26 cellular contexts compared by ENCODE assay signal in genomic region chr18:72180689-72181088, GRCh38.
DNase-seq lines count a peak whose midpoint lies in the region; ATAC-seq and TF ChIP-seq lines count a peak whose summit lies in the region.
"Had no signal": no experiment of that assay in that cellular context is flagged by ENCODE, and none has a peak within 500 bp of the region (broad histone marks: within the 10 kb centered on the region; RNA-seq: fewer than 3 reads in every experiment).

No MANE protein-coding gene starts in this region.

- intact Hi-C loops in CD8-positive, alpha-beta T cell (cut with DNase I, micrococcal nuclease): no loop called here
- intact Hi-C loops in testis (cut with DNase I; ENCODE audit: low total_unique reads): no loop called here

- H3K4me3 ChIP-seq in CD8-positive, alpha-beta T cell (ENCODE audit: low read depth, low read length): no peak overlapping the region
- no peak overlapping the region for H3K4me3 ChIP-seq in testis
- H3K4me3 ChIP-seq: GM23338, right atrium auricular region, tibial nerve had no signal

- no peaks in the 10 kb centered on the region for H3K4me1 ChIP-seq in CD8-positive, alpha-beta T cell (ENCODE audit: insufficient read depth, low read length)
- H3K4me1 ChIP-seq in testis: no peaks in the 10 kb centered on the region
- H3K4me1 ChIP-seq: right atrium auricular region, tibial nerve had no signal

- no peaks in the 10 kb centered on the region for H3K27me3 Mint-ChIP-seq in stimulated activated memory B cell treated with anti-CD40 and anti-IgM and Interleukin-4, amounts not matched to agents 10 μg/mL and 1 μg/mL and 100 μg/mL, for 72 hours
- no peaks in the 10 kb centered on the region for H3K27me3 Mint-ChIP-seq in CD8-positive, alpha-beta T cell (ENCODE audit: low read depth)
- H3K27me3 Mint-ChIP-seq: activated CD4-positive, alpha-beta T cell treated with anti-CD3 and anti-CD28 coated beads, Interleukin-2, amount 10 ng/mL, durations not matched to agents 7 days and 5 days; CD4-positive, alpha-beta T cell; dendritic cell treated with granulocyte-macrophage colony-stimulating factor and Interleukin-4, amounts not matched to agents 40 ng/mL and 50 ng/mL, for 4 days; naive B cell; stimulated activated naive CD8-positive, alpha-beta T cell treated with anti-CD3 and anti-CD28 coated beads, Interleukin-15, amount 100 ng/mL, for 72 hours had no signal

- H3K27ac ChIP-seq in CD8-positive, alpha-beta T cell (ENCODE audit: low read depth, low read length): no peak overlapping the region
- H3K27ac ChIP-seq in testis: no peak overlapping the region
- H3K27ac ChIP-seq: right atrium auricular region, tibial nerve had no signal

- ATAC-seq in GM19023 (IDR thresholded peaks at IDR 0.05; ENCODE audit: unreplicated experiment) (peak; percentile 4), GM21529 (IDR thresholded peaks at IDR 0.05; ENCODE audit: unreplicated experiment) (peak; percentile 9), HG03175 (IDR thresholded peaks at IDR 0.05; ENCODE audit: unreplicated experiment) (peak; percentile 15)
- no peak for ATAC-seq in stimulated activated memory B cell treated with anti-CD40 and anti-IgM and Interleukin-4, amounts not matched to agents 10 μg/mL and 1 μg/mL and 100 μg/mL, for 72 hours
- ATAC-seq in CD8-positive, alpha-beta T cell: no peak
- ATAC-seq: GM23338, Panc1 had no signal

- CTCF ChIA-PET in CD8-positive, alpha-beta T cell (lab: Charles Lee): no interaction called here

- no peaks in the 10 kb centered on the region for H3K36me3 Mint-ChIP-seq in stimulated activated memory B cell treated with anti-CD40 and anti-IgM and Interleukin-4, amounts not matched to agents 10 μg/mL and 1 μg/mL and 100 μg/mL, for 72 hours
- no peaks in the 10 kb centered on the region for H3K36me3 Mint-ChIP-seq in CD8-positive, alpha-beta T cell
- H3K36me3 Mint-ChIP-seq: activated naive CD4-positive, alpha-beta T cell treated with anti-CD3 and anti-CD28 coated beads, Interleukin-2, amount 50 U/mL, for 72 hours; naive B cell had no signal

- TF ChIP-seq CTCF in CD8-positive, alpha-beta T cell (IDR thresholded peaks at IDR 0.05): no peak
- no peak for TF ChIP-seq CTCF in testis (IDR thresholded peaks at IDR 0.05)

- DNase-seq in CD8-positive, alpha-beta T cell: no peak
- DNase-seq in NCI-H345 (lab: John Stamatoyannopoulos, UW) (no peak), testis (no peak)
- DNase-seq: activated CD4-positive, alpha-beta T cell treated with anti-CD3 and anti-CD28 coated beads, Interleukin-2, amount 10 ng/mL, durations not matched to agents 7 days and 5 days; aorta; CD4-positive, alpha-beta T cell; GDM1; mesendoderm; NCI-H1105 treated with DMSO at 0.1 percent for 48 hours; NCI-H2081; NCI-H446 treated with DMSO at 0.1 percent for 48 hours; occipital lobe; SIG-M5; stimulated activated CD4-positive, alpha-beta T cell treated with anti-CD3 and anti-CD28 coated beads, Interleukin-4, amount 100 ng/mL, for 4 hours had no signal

- H3K4me3 Mint-ChIP-seq in stimulated activated memory B cell treated with anti-CD40 and anti-IgM and Interleukin-4, amounts not matched to agents 10 μg/mL and 1 μg/mL and 100 μg/mL, for 72 hours: no peak overlapping the region
- H3K4me3 Mint-ChIP-seq in CD8-positive, alpha-beta T cell: no peak overlapping the region
- H3K4me3 Mint-ChIP-seq: activated CD4-positive, alpha-beta T cell treated with anti-CD3 and anti-CD28 coated beads, Interleukin-2, amount 10 ng/mL, durations not matched to agents 7 days and 5 days; CD4-positive, alpha-beta T cell; dendritic cell treated with granulocyte-macrophage colony-stimulating factor and Interleukin-4, amounts not matched to agents 40 ng/mL and 50 ng/mL, for 4 days; GM23338; stimulated activated naive CD8-positive, alpha-beta T cell treated with anti-CD3 and anti-CD28 coated beads, Interleukin-15, amount 100 ng/mL, for 72 hours had no signal

- H3K9me3 ChIP-seq in CD8-positive, alpha-beta T cell (ENCODE audit: low read length): no peaks in the 10 kb centered on the region
- no peaks in the 10 kb centered on the region for H3K9me3 ChIP-seq in testis
- H3K9me3 ChIP-seq: tibial nerve had no signal

- H3K4me1 Mint-ChIP-seq in stimulated activated memory B cell treated with anti-CD40 and anti-IgM and Interleukin-4, amounts not matched to agents 10 μg/mL and 1 μg/mL and 100 μg/mL, for 72 hours: peaks cover 11% of the 10 kb centered on the region
- H3K4me1 Mint-ChIP-seq in CD8-positive, alpha-beta T cell (ENCODE audit: low read depth): no peaks in the 10 kb centered on the region
- H3K4me1 Mint-ChIP-seq: activated CD4-positive, alpha-beta T cell treated with anti-CD3 and anti-CD28 coated beads, Interleukin-2, amount 10 ng/mL, durations not matched to agents 7 days and 5 days; GM23338 had no signal

- peak overlapping the region; percentile 89 for H3K27ac Mint-ChIP-seq in stimulated activated memory B cell treated with anti-CD40 and anti-IgM and Interleukin-4, amounts not matched to agents 10 μg/mL and 1 μg/mL and 100 μg/mL, for 72 hours
- H3K27ac Mint-ChIP-seq in CD8-positive, alpha-beta T cell: no peak overlapping the region
- H3K27ac Mint-ChIP-seq: activated CD4-positive, alpha-beta T cell treated with anti-CD3 and anti-CD28 coated beads, Interleukin-2, amount 10 ng/mL, durations not matched to agents 7 days and 5 days; activated naive CD4-positive, alpha-beta T cell treated with anti-CD3 and anti-CD28 coated beads, Interleukin-2, amount 50 U/mL, for 72 hours; CD4-positive, alpha-beta T cell; dendritic cell treated with granulocyte-macrophage colony-stimulating factor and Interleukin-4, amounts not matched to agents 40 ng/mL and 50 ng/mL, for 4 days; GM23338; naive B cell; stimulated activated naive CD8-positive, alpha-beta T cell treated with anti-CD3 and anti-CD28 coated beads, Interleukin-15, amount 100 ng/mL, for 72 hours had no signal

- peaks cover 9% of the 10 kb centered on the region for H3K9me3 Mint-ChIP-seq in stimulated activated memory B cell treated with anti-CD40 and anti-IgM and Interleukin-4, amounts not matched to agents 10 μg/mL and 1 μg/mL and 100 μg/mL, for 72 hours
- peaks cover 3% of the 10 kb centered on the region for H3K9me3 Mint-ChIP-seq in CD8-positive, alpha-beta T cell

- no peaks in the 10 kb centered on the region for H3K27me3 ChIP-seq in CD8-positive, alpha-beta T cell (ENCODE audit: insufficient read depth, low read length)
- no peaks in the 10 kb centered on the region for H3K27me3 ChIP-seq in testis
- H3K27me3 ChIP-seq: right atrium auricular region, tibial nerve had no signal

- no peak for TF ChIP-seq POLR2A in testis (IDR thresholded peaks at IDR 0.05)

- POLR2A ChIA-PET in CD8-positive, alpha-beta T cell (lab: Charles Lee): no interaction called here

- H3K36me3 ChIP-seq in CD8-positive, alpha-beta T cell (ENCODE audit: insufficient read depth, low read length): no peaks in the 10 kb centered on the region
- H3K36me3 ChIP-seq in testis (ENCODE audit: low read depth, missing control alignments): no peaks in the 10 kb centered on the region
- H3K36me3 ChIP-seq: right atrium auricular region, tibial nerve had no signal

Comparison
In these comparisons a context has a peak if more than half of its experiments do, and no peak if none do; other contexts are left out.
1. ATAC-seq: peak in GM19023 (single experiment), GM21529 (single experiment) and HG03175 (single experiment); none in stimulated activated memory B cell treated with anti-CD40 and anti-IgM and Interleukin-4, amounts not matched to agents 10 μg/mL and 1 μg/mL and 100 μg/mL, for 72 hours (single experiment) and CD8-positive, alpha-beta T cell (single experiment).